Comparison of ENCODE assay signal across 31 cellular contexts in genomic region chr12:105949391-105949790, GRCh38.
"Had no signal": no experiment of that assay in that cellular context is flagged by ENCODE, and none has a peak within 500 bp of the region (broad histone marks: within the 10 kb centered on the region; RNA-seq: fewer than 3 reads in every experiment).

No MANE protein-coding gene starts in this region.

- H3K36me3 ChIP-seq: esophagus muscularis mucosa, heart right ventricle, left lung, neutrophil, prostate gland, right atrium auricular region, suprapubic skin, thyroid gland had no signal

- H3K4me3 Mint-ChIP-seq: endodermal cell; mesothelial cell of epicardium; naive B cell; natural killer cell treated with Interleukin-12 subunit alpha and Interleukin-12 subunit beta and Interleukin-15 and Interleukin-18, amount 100 ng/mL, for 72 hours; neural crest cell; stimulated activated naive CD8-positive, alpha-beta T cell treated with anti-CD3 and anti-CD28 coated beads, Interleukin-15, amount 100 ng/mL, for 72 hours; type B pancreatic cell had no signal

- H3K27ac Mint-ChIP-seq: endodermal cell; mesothelial cell of epicardium; naive B cell; natural killer cell treated with Interleukin-12 subunit alpha and Interleukin-12 subunit beta and Interleukin-15 and Interleukin-18, amount 100 ng/mL, for 72 hours; stimulated activated naive CD8-positive, alpha-beta T cell treated with anti-CD3 and anti-CD28 coated beads, Interleukin-15, amount 100 ng/mL, for 72 hours; type B pancreatic cell had no signal

- H3K4me1 Mint-ChIP-seq: endodermal cell; naive B cell; stimulated activated naive CD8-positive, alpha-beta T cell treated with anti-CD3 and anti-CD28 coated beads, Interleukin-15, amount 100 ng/mL, for 72 hours had no signal

- FAIRE-seq: islet of Langerhans had no signal

- H3K4me1 ChIP-seq: esophagus muscularis mucosa, left lung, prostate gland, suprapubic skin, thyroid gland had no signal

- H3K4me2 ChIP-seq: smooth muscle cell had no signal

- H3K36me3 Mint-ChIP-seq: mesothelial cell of epicardium; naive B cell; natural killer cell treated with Interleukin-12 subunit alpha and Interleukin-12 subunit beta and Interleukin-15 and Interleukin-18, amount 100 ng/mL, for 72 hours; type B pancreatic cell had no signal

- H3K27me3 ChIP-seq: dorsolateral prefrontal cortex, esophagus muscularis mucosa, heart right ventricle, left lung, neutrophil, right atrium auricular region, suprapubic skin, thyroid gland had no signal

- ATAC-seq: heart right ventricle; left cardiac atrium; left lung; mucosa of descending colon; natural killer cell treated with Interleukin-12 subunit alpha and Interleukin-12 subunit beta and Interleukin-15 and Interleukin-18, amount 100 ng/mL, for 72 hours; sciatic nerve; stimulated activated naive CD8-positive, alpha-beta T cell treated with anti-CD3 and anti-CD28 coated beads, Interleukin-15, amount 100 ng/mL, for 72 hours had no signal

- H3K4me3 ChIP-seq: dorsolateral prefrontal cortex, esophagus muscularis mucosa, heart right ventricle, left lung, mucosa of descending colon, prostate gland, right atrium auricular region, smooth muscle cell, suprapubic skin, thyroid gland had no signal

- DNase-seq: dorsolateral prefrontal cortex; effector CD4-positive, alpha-beta T cell; endodermal cell; foreskin melanocyte; glutamatergic neuron; heart right ventricle; hippocampal formation; left cardiac atrium; left lung; mesenchymal stem cell; mucosa of descending colon; naive B cell; stimulated activated CD4-positive, alpha-beta T cell treated with anti-CD3 and anti-CD28 coated beads, Interleukin-12 subunit alpha, Interleukin-12 subunit beta, amount 100 ng/mL, for 4 hours; stimulated activated CD4-positive, alpha-beta T cell treated with anti-CD3 and anti-CD28 coated beads, Interleukin-1b, Interleukin-23, amount 100 ng/mL, for 48 hours; stimulated activated CD4-positive, alpha-beta T cell treated with anti-CD3 and anti-CD28 coated beads, Interleukin-4, amount 100 ng/mL, for 1 hour; stimulated activated CD8-positive, alpha-beta memory T cell treated with anti-CD3 and anti-CD28 coated beads, Interleukin-4, amount 100 ng/mL, for 48 hours; stimulated activated naive CD4-positive, alpha-beta T cell; stimulated activated naive CD8-positive, alpha-beta T cell treated with anti-CD3 and anti-CD28 coated beads, Interleukin-15, amount 100 ng/mL, for 72 hours; thyroid gland had no signal

- H3K27ac ChIP-seq: esophagus muscularis mucosa, left lung, neutrophil, prostate gland, right atrium auricular region, suprapubic skin, thyroid gland had no signal

- H3K9me3 ChIP-seq: esophagus muscularis mucosa, heart right ventricle, left lung, mucosa of descending colon, neutrophil, prostate gland, right atrium auricular region, suprapubic skin, thyroid gland had no signal
